In the genomic region with DNA sequence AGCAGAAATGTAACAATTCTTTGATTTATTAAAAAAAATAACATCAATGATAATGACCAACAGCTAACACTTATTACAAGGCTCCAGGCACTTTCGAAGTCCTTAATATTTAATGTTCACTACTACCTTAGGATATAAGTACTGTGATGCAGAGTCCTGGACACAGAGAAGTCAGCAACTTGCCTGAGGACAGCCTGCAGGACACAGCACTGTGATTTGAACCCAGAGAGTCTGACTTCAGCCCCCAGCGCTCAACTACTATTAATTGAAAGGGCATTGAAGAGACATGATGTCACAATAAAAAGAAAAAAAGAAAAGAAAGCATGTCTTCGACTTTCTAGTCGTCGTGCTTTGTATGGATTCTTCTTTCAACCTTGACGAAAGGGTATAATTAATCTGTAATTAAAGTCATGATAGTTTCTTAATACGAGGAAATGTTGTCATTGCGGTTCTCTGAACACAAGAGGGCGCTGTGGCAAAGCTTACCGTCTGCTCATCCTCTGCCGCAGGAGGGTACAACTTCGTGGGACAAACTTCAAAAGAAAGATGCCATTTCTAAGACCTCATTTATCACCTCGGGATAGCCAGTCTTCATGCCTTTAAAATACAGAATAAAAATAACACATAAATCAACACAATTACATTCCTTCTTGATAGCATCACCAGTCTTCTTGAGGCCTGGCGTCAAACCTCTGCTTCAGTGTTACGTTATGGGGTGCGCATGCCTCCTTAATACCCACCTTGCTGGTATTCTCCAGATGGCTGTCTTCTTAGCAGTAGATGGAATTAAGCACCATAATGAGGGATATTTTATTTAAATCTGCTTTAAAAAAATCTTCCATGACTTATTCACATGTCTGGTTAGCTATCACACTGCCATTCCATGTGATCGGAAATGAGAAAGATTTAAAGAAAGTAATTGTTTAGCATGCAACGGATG, we compare ENCODE assay signal across 8 cellular contexts.
DNase-seq lines count a peak whose midpoint lies in the region; ATAC-seq and TF ChIP-seq lines count a peak whose summit lies in the region.

No MANE protein-coding gene starts in this region.

- H3K9me3 ChIP-seq in HAP-1 (no peaks in the 10 kb centered on the region), stomach (no peaks in the 10 kb centered on the region)

- 31 to 36% (median 34%) methylated on average over 18 of the region's 18 CpGs for WGBS in stomach, 5 donors

- peak in 5 of 7 experiments; percentile 57 to 87 (median 78) for TF ChIP-seq CTCF in stomach (IDR thresholded peaks at IDR 0.05)

- in situ Hi-C loops in HAP-1 (cut with MboI; ENCODE audit: low sequenced_read_pairs): no loop called here

- peak; percentile 44 to 53 for DNase-seq in AML-193 (lab: John Stamatoyannopoulos, UW)
- DNase-seq in HAP-1 (ENCODE audit: low spot score in 2 of 2): peak; percentile 35 to 62
- DNase-seq in NCI-H748 (lab: John Stamatoyannopoulos, UW; ENCODE audit: unreplicated experiment): peak; percentile 60
- peak; percentile 19 for DNase-seq in activated CD8-positive, alpha-beta memory T cell treated with anti-CD3 and anti-CD28 coated beads, Interleukin-2, amount 50 U/mL, for 1 hour (ENCODE audit: extremely low read depth)
- peak; percentile 63 for DNase-seq in epidermal melanocyte (ENCODE audit: insufficient read length, low spot score)
- peak; percentile 30 for DNase-seq in naive B cell
- DNase-seq in stomach: peak; percentile 59

- no peaks in the 10 kb centered on the region for H3K36me3 Mint-ChIP-seq in naive B cell

- no peaks in the 10 kb centered on the region for H3K4me1 ChIP-seq in HAP-1
- H3K4me1 ChIP-seq in stomach: peaks cover 0 to 31% (median 13%) of the 10 kb centered on the region in 4 donors

- H3K36me3 ChIP-seq in HAP-1 (replicated peaks) (no peaks in the 10 kb centered on the region), stomach (no peaks in the 10 kb centered on the region)

- H3K27me3 Mint-ChIP-seq in naive B cell: no peaks in the 10 kb centered on the region

- H3K4me3 Mint-ChIP-seq in naive B cell: no peak overlapping the region

- H3K4me3 ChIP-seq in HAP-1 (no peak overlapping the region), stomach (no peak overlapping the region)

- no peak for TF ChIP-seq EP300 in stomach (IDR thresholded peaks at IDR 0.05)

- TF ChIP-seq POLR2A in stomach (IDR thresholded peaks at IDR 0.05): no peak

- H3K27me3 ChIP-seq in HAP-1 (ENCODE audit: low read depth) (no peaks in the 10 kb centered on the region), stomach (no peaks in the 10 kb centered on the region)

- peak overlapping the region in 1 of 6 donors; percentile 13 for H3K27ac Mint-ChIP-seq in naive B cell

- no peak overlapping the region for H3K27ac ChIP-seq in stomach

- ATAC-seq in naive B cell (ENCODE audit: low read depth in 2 of 2) (no peak), GM21526 (IDR thresholded peaks at IDR 0.05; ENCODE audit: low FRiP score, unreplicated experiment) (no peak)

- intact Hi-C loops in stomach (cut with DNase I; ENCODE audit: low total_unique reads): loop anchor here (5.0 kb wide), 1 partner anchor 771 kb away; no protein-coding TSS in a partner anchor

- no peaks in the 10 kb centered on the region for H3K9me3 Mint-ChIP-seq in naive B cell

- H3K4me1 Mint-ChIP-seq in naive B cell: peaks cover 17 to 35% (median 18%) of the 10 kb centered on the region in 3 donors
